In genomic region chr9:5670079-5670478, GRCh38 we compare ENCODE assay signal across 15 cellular contexts. TPM values are rescaled to one million over a fixed set of nuclear protein-coding genes. Genes with fewer than 3 reads are reported as not detected.
A peak's percentile ranks its signal among the peaks of the same experiment; 100 is the strongest.
DNase-seq lines count a peak whose midpoint lies in the region; ATAC-seq and TF ChIP-seq lines count a peak whose summit lies in the region.
"Had no signal": no experiment of that assay in that cellular context is flagged by ENCODE, and none has a peak within 500 bp of the region (broad histone marks: within the 10 kb centered on the region; RNA-seq: fewer than 3 reads in every experiment).

No MANE protein-coding gene starts in this region.

- TF ChIP-seq POLR2A in spleen (IDR thresholded peaks at IDR 0.05), result no peak

- H3K27me3 Mint-ChIP-seq in nephron progenitor cell (ENCODE audit: low read depth, poor library complexity), result no peaks in the 10 kb centered on the region
- H3K27me3 Mint-ChIP-seq: CD4-positive, alpha-beta memory T cell had no signal

- H3K36me3 Mint-ChIP-seq in nephron progenitor cell (ENCODE audit: low read depth), result peaks cover 71% of the 10 kb centered on the region

- no peak overlapping the region for H3K27ac Mint-ChIP-seq in nephron progenitor cell
- H3K27ac Mint-ChIP-seq: H9 had no signal

- H3K4me1 ChIP-seq in spleen, result peaks cover 0 to 37% (median 4%) of the 10 kb centered on the region in 6 donors
- H3K4me1 ChIP-seq: BE2C had no signal

- 92 to 100% (median 97%) methylated on average over 2 of the region's 2 CpGs for WGBS in spleen, 5 donors

- TF ChIP-seq CTCF in spleen (IDR thresholded peaks at IDR 0.05 in 8 of 11, conservative IDR thresholded peaks at IDR 0.05 in 3 of 11) (no peak), nephron progenitor cell (IDR thresholded peaks at IDR 0.05) (no peak)

- H3K9me3 Mint-ChIP-seq in nephron progenitor cell, result peaks cover 51% of the 10 kb centered on the region

- in situ Hi-C loops in G401 (cut with HindIII; ENCODE audit: low sequenced_read_pairs), result no loop called here

- DNase-seq in G401 (ENCODE audit: low spot score), result peak; percentile 28
- DNase-seq in cerebellum (ENCODE audit: low spot score), result peak; percentile 2
- DNase-seq in inferior parietal cortex (ENCODE audit: extremely low spot score), result peak; percentile 25
- DNase-seq in superior temporal gyrus (ENCODE audit: extremely low spot score), result peak; percentile 39
- DNase-seq in spleen, result no peak
- DNase-seq in nephron progenitor cell, result no peak
- DNase-seq: ACHN; BE2C; CD4-positive, alpha-beta memory T cell; DMS79; GOT3; H9; IMR-90 had no signal

- ATAC-seq in GM21367 (IDR thresholded peaks at IDR 0.05; ENCODE audit: unreplicated experiment), result no peak

- no peak overlapping the region for H3K27ac ChIP-seq in spleen
- H3K27ac ChIP-seq: C4-2B had no signal

- no peak overlapping the region for H3K4me3 Mint-ChIP-seq in nephron progenitor cell
- H3K4me3 Mint-ChIP-seq: CD4-positive, alpha-beta memory T cell; H9 had no signal

- H3K4me1 Mint-ChIP-seq in nephron progenitor cell, result peaks cover 6% of the 10 kb centered on the region

- intact Hi-C loops in spleen (cut with DNase I; ENCODE audit: low total_unique reads), result no loop called here

- peaks cover 0 to 11% (median 0%) of the 10 kb centered on the region in 8 donors for H3K9me3 ChIP-seq in spleen
- H3K9me3 ChIP-seq: BE2C had no signal

- H3K27me3 ChIP-seq in spleen (replicated peaks in 1 of 7), result no peaks in the 10 kb centered on the region
- H3K27me3 ChIP-seq: BE2C had no signal

- peaks cover 0 to 23% (median 0%) of the 10 kb centered on the region in 6 donors for H3K36me3 ChIP-seq in spleen

- no peak overlapping the region for H3K4me3 ChIP-seq in spleen

RNA-seq across cellular contexts. Expression of gene RIC1, which starts 41.2 kb away (rescaled TPM):
- total RNA-seq in G401 (2014; rRNA removed; shearing (Covaris generic)), result 13.5 and 17.1 TPM in 2 replicates
- total RNA-seq in cerebellum (33.8 TPM), spleen (10 to 100 TPM; 33.1 to 68.7 (median 37.2) TPM)
- 1 to 10 TPM; 4.9 to 6.0 (median 5.2) TPM for polyA plus RNA-seq in spleen

Comparison
In these comparisons a context has a peak if more than half of its experiments do, and no peak if none do; other contexts are left out.
1. DNase-seq: peak in G401 (single experiment), cerebellum (single experiment), inferior parietal cortex (single experiment) and superior temporal gyrus (single experiment); none in spleen (single experiment) and nephron progenitor cell (single experiment).